ENCODE assay signal across 13 cellular contexts in genomic region chr2:74447230-74447999, GRCh38. TPM values are rescaled to one million over a fixed set of nuclear protein-coding genes. Genes with fewer than 3 reads are reported as not detected.
DNase-seq lines count a peak whose midpoint lies in the region; ATAC-seq, FAIRE-seq and TF ChIP-seq lines count a peak whose summit lies in the region.
"Had no signal": no experiment of that assay in that cellular context is flagged by ENCODE, and none has a peak within 500 bp of the region (broad histone marks: within the 10 kb centered on the region; RNA-seq: fewer than 3 reads in every experiment).

No MANE protein-coding gene starts in this region.

- no peaks in the 10 kb centered on the region for H3K27me3 ChIP-seq in small intestine (ENCODE audit: control insufficient read depth in 2 of 2, insufficient read depth in 2 of 2, low read length in 2 of 2)

- intact Hi-C loops in left colon (cut with DNase I, micrococcal nuclease) (no loop called here), mucosa of descending colon (cut with DNase I, micrococcal nuclease) (no loop called here)

- ATAC-seq in left colon (peak; percentile 73), mucosa of descending colon (peak; percentile 53)

- FAIRE-seq in small intestine (lab: Jason Lieb, UNC): no peak
- FAIRE-seq: H54 had no signal

- TF ChIP-seq CTCF in mucosa of descending colon (IDR thresholded peaks at IDR 0.05): no peak

- DNase-seq in left colon (no peak), mucosa of descending colon (no peak), small intestine (peak; percentile 90), germinal center (ENCODE audit: low spot score) (no peak), substantia nigra (lab: John Stamatoyannopoulos, UW) (no peak), HCEC 1CT (no peak)
- DNase-seq: AML-193, DMS53, GF-D8, GM23248, IMR-90 had no signal

- H3K4me1 ChIP-seq in mucosa of descending colon (ENCODE audit: low read depth) (peaks cover 4% of the 10 kb centered on the region), small intestine (ENCODE audit: control insufficient read depth in 2 of 2, insufficient read depth in 1 of 2, low read depth in 1 of 2, low read length in 1 of 2) (no peaks in the 10 kb centered on the region)

- H3K4me3 ChIP-seq in mucosa of descending colon (no peak overlapping the region), small intestine (ENCODE audit: low read depth in 1 of 2, low read length in 2 of 2) (no peak overlapping the region)
- H3K4me3 ChIP-seq: BLaER1, GM23248 had no signal

- H3K9me3 ChIP-seq in mucosa of descending colon (no peaks in the 10 kb centered on the region), small intestine (ENCODE audit: control insufficient read depth, low read depth) (no peaks in the 10 kb centered on the region)
- H3K9me3 ChIP-seq: BLaER1 had no signal

- 12 to 65% (median 37%) methylated on average over 5 of the region's 5 CpGs for WGBS in small intestine, 3 donors

- peak overlapping the region in 1 of 2 donors; percentile 6 for H3K27ac ChIP-seq in small intestine (ENCODE audit: low read depth in 1 of 2, low read length in 1 of 2)
- H3K27ac ChIP-seq in substantia nigra (ENCODE audit: low read depth, low read length, poor library complexity, severe bottlenecking): no peak overlapping the region
- H3K27ac ChIP-seq: BLaER1, GM23248 had no signal

- H3K36me3 ChIP-seq in mucosa of descending colon (ENCODE audit: low read depth) (no peaks in the 10 kb centered on the region), small intestine (ENCODE audit: control insufficient read depth in 2 of 2, insufficient read depth in 2 of 2, low read length in 2 of 2) (no peaks in the 10 kb centered on the region)
- H3K36me3 ChIP-seq: BLaER1 had no signal

RNA-seq across cellular contexts. Expression of gene RTKN, which starts 5.7 kb away (rescaled TPM):
- 10 to 100 TPM; 47.6 to 51.9 TPM for total RNA-seq in left colon
- 10 to 100 TPM; 49.2 to 60.7 (median 49.7) TPM for total RNA-seq in mucosa of descending colon
- polyA plus RNA-seq in small intestine: 10 to 100 TPM; 51.1 to 78.7 (median 60.7) TPM

RNA-seq across cellular contexts. Expression of gene INO80B, which starts 7.5 kb away (rescaled TPM):
- total RNA-seq in left colon: 10 to 100 TPM; 26.6 to 27.7 TPM
- total RNA-seq in mucosa of descending colon: 10 to 100 TPM; 25.0 to 36.5 (median 32.3) TPM
- 10 to 100 TPM; 28.7 to 43.8 (median 38.6) TPM for polyA plus RNA-seq in small intestine

RNA-seq across cellular contexts. Expression of gene WBP1, which starts 10.8 kb away (rescaled TPM):
- total RNA-seq in left colon (10 to 100 TPM; 48.4 to 56.6 TPM), mucosa of descending colon (10 to 100 TPM; 51.1 to 60.6 (median 56.1) TPM)
- 10 to 100 TPM; 55.1 to 82.7 (median 56.8) TPM for polyA plus RNA-seq in small intestine

RNA-seq across cellular contexts. Expression of gene MOGS, which starts 17.8 kb away (rescaled TPM):
- 10 to 100 TPM; 51.4 to 59.6 TPM for total RNA-seq in left colon
- 10 to 100 TPM; 45.7 to 64.0 (median 52.7) TPM for total RNA-seq in mucosa of descending colon
- polyA plus RNA-seq in small intestine: 10 to 100 TPM; 38.4 to 63.2 (median 61.7) TPM

RNA-seq across cellular contexts. Expression of gene MRPL53, which starts 25.1 kb away (rescaled TPM):
- total RNA-seq in left colon: 10 to 100 TPM; 63.6 to 65.0 TPM
- total RNA-seq in mucosa of descending colon: 10 to 100 TPM; 48.2 to 63.6 (median 57.1) TPM
- polyA plus RNA-seq in small intestine: 10 to 100 TPM; 46.7 to 75.1 (median 56.6) TPM
